Comparison of ENCODE assay signal across 19 cellular contexts in genomic region chr7:42127232-42127622, GRCh38.
DNase-seq lines count a peak whose midpoint lies in the region; ATAC-seq and TF ChIP-seq lines count a peak whose summit lies in the region.
"Had no signal": no experiment of that assay in that cellular context is flagged by ENCODE, and none has a peak within 500 bp of the region (broad histone marks: within the 10 kb centered on the region; RNA-seq: fewer than 3 reads in every experiment).

No MANE protein-coding gene starts in this region.

- H3K4me3 Mint-ChIP-seq in GM23338 (no peak overlapping the region), immature natural killer cell (peak overlapping the region; percentile 0 to 65 (median 52))
- H3K4me3 Mint-ChIP-seq: CD4-positive, alpha-beta memory T cell; IgD-negative memory B cell had no signal

- H2AK5ac ChIP-seq in neuronal stem cell (ENCODE audit: low read depth, low read length): no peak overlapping the region

- no peaks in the 10 kb centered on the region for H3K27me3 ChIP-seq in GM23338 (ENCODE audit: insufficient read depth)
- H3K27me3 ChIP-seq in neuronal stem cell (ENCODE audit: control insufficient read depth in 3 of 3, insufficient read depth in 3 of 3, low read depth in 1 of 3, low read length in 3 of 3): no peaks in the 10 kb centered on the region
- H3K27me3 ChIP-seq: BLaER1 had no signal

- H3K27me3 Mint-ChIP-seq in GM23338 (ENCODE audit: insufficient read depth, low read depth, poor library complexity): no peaks in the 10 kb centered on the region
- H3K27me3 Mint-ChIP-seq in immature natural killer cell (ENCODE audit: low read depth in 3 of 3): peaks cover 0 to 7% (median 3%) of the 10 kb centered on the region in 3 donors
- H3K27me3 Mint-ChIP-seq: IgD-negative memory B cell had no signal

- H3K36me3 Mint-ChIP-seq in GM23338 (ENCODE audit: low read depth) (peaks cover 6% of the 10 kb centered on the region; the same call in 2 of the 3 replicates), immature natural killer cell (peaks cover 0 to 6% (median 3%) of the 10 kb centered on the region in 3 donors)
- H3K36me3 Mint-ChIP-seq: CD4-positive, alpha-beta memory T cell; IgD-negative memory B cell had no signal

- peaks cover 0 to 24% of the 10 kb centered on the region in 2 donors for H3K9me3 ChIP-seq in neuronal stem cell (replicated peaks in 1 of 2; ENCODE audit: control insufficient read depth in 2 of 2, insufficient read depth in 1 of 2, low read depth in 1 of 2, low read length in 2 of 2)

- H3K14ac ChIP-seq in neuronal stem cell (ENCODE audit: low read length): no peak overlapping the region

- H3K23ac ChIP-seq in neuronal stem cell (ENCODE audit: low read depth, low read length, poor library complexity): no peak overlapping the region

- H3K9me2 ChIP-seq in GM23338 (ENCODE audit: insufficient read depth): no peaks in the 10 kb centered on the region

- H2BK120ac ChIP-seq in neuronal stem cell (ENCODE audit: low read depth, low read length): no peak overlapping the region

- H2BK12ac ChIP-seq in neuronal stem cell (ENCODE audit: low read length): no peak overlapping the region

- H3K9ac ChIP-seq in neuronal stem cell (ENCODE audit: low read depth, low read length, poor library complexity): no peak overlapping the region
- H3K9ac ChIP-seq: BLaER1 had no signal

- no peak for DNase-seq in GM23338 (ENCODE audit: low spot score)
- DNase-seq in NB4 (ENCODE audit: low read depth): peak; percentile 63
- no peak for DNase-seq in immature natural killer cell
- no peak for DNase-seq in neuronal stem cell (ENCODE audit: low spot score)
- no peak for DNase-seq in activated naive CD4-positive, alpha-beta T cell (lab: John Stamatoyannopoulos, UW)
- DNase-seq in stimulated activated CD4-positive, alpha-beta T cell treated with anti-CD3 and anti-CD28 coated beads, Interleukin-15, amount 100 ng/mL, for 24 hours: no peak
- DNase-seq: Calu3; CD4-positive, alpha-beta memory T cell; GOT3; MM.1S; NCI-H187; NCI-H2107; NCI-H2227 treated with DMSO at 0.1 percent for 48 hours; NCI-H510A treated with DMSO at 0.1 percent for 48 hours had no signal

- H3K4me2 ChIP-seq in GM23338: no peak overlapping the region
- H3K4me2 ChIP-seq in neuronal stem cell (ENCODE audit: insufficient read depth, low read length, poor library complexity, severe bottlenecking): no peak overlapping the region
- H3K4me2 ChIP-seq: A549, BLaER1 had no signal

- no peak overlapping the region for H3K4ac ChIP-seq in neuronal stem cell (ENCODE audit: low read length)

- H3K27ac Mint-ChIP-seq in GM23338: peak overlapping the region; percentile 25; the same call in 1 of the 2 replicates
- H3K27ac Mint-ChIP-seq in immature natural killer cell: peak overlapping the region; percentile 67 to 89 (median 80)
- H3K27ac Mint-ChIP-seq: IgD-negative memory B cell had no signal

- H2BK5ac ChIP-seq in neuronal stem cell (ENCODE audit: low read length): no peak overlapping the region

- no peak overlapping the region for H3K18ac ChIP-seq in neuronal stem cell (ENCODE audit: low read length)

- no peak for ATAC-seq in GM23338
- ATAC-seq in GM21360 (IDR thresholded peaks at IDR 0.05; ENCODE audit: unreplicated experiment): no peak
- ATAC-seq: A549, Panc1 had no signal

- H2AFZ ChIP-seq in GM23338 (no peak overlapping the region), neuronal stem cell (ENCODE audit: low read length) (no peak overlapping the region)

- H3K9me3 Mint-ChIP-seq in GM23338: no peaks in the 10 kb centered on the region; the same call in 2 of the 3 replicates
- no peaks in the 10 kb centered on the region for H3K9me3 Mint-ChIP-seq in immature natural killer cell
- H3K9me3 Mint-ChIP-seq: CD4-positive, alpha-beta memory T cell had no signal

- H3F3A ChIP-seq in GM23338 (replicated peaks; ENCODE audit: low read depth): no peaks in the 10 kb centered on the region

- H3K27ac ChIP-seq in GM23338 (ENCODE audit: low read depth) (no peak overlapping the region), neuronal stem cell (replicated peaks; ENCODE audit: low read length) (peak overlapping the region; percentile 20)
- H3K27ac ChIP-seq: A549, BLaER1 had no signal

- no peak overlapping the region for H4K91ac ChIP-seq in neuronal stem cell (ENCODE audit: low read depth, low read length, poor library complexity)

- H3K4me3 ChIP-seq in GM23338 (no peak overlapping the region), NB4 (ENCODE audit: low read depth, low read length) (no peak overlapping the region), neuronal stem cell (ENCODE audit: low read length in 2 of 2) (no peak overlapping the region)
- H3K4me3 ChIP-seq: A549, BLaER1 had no signal

- no peaks in the 10 kb centered on the region for H4K20me1 ChIP-seq in GM23338 (replicated peaks; ENCODE audit: insufficient read depth)
- H4K20me1 ChIP-seq: BLaER1 had no signal

- H3K79me1 ChIP-seq in neuronal stem cell (ENCODE audit: low read depth, low read length): peaks cover 5% of the 10 kb centered on the region

- H4K8ac ChIP-seq in neuronal stem cell (ENCODE audit: low read depth, low read length): no peak overlapping the region

- H3K4me1 ChIP-seq in GM23338 (ENCODE audit: insufficient read depth) (no peaks in the 10 kb centered on the region), neuronal stem cell (ENCODE audit: control insufficient read depth in 2 of 2, insufficient read depth in 1 of 2, low read depth in 1 of 2, low read length in 2 of 2) (peaks cover 9 to 22% of the 10 kb centered on the region in 2 donors)
- H3K4me1 ChIP-seq: A549 had no signal

- H2BK15ac ChIP-seq in neuronal stem cell (ENCODE audit: low read length): no peak overlapping the region

- TF ChIP-seq POLR2A in NB4 (IDR thresholded peaks at IDR 0.05; ENCODE audit: extremely low read depth, insufficient read length): no peak

- H3K36me3 ChIP-seq in GM23338 (ENCODE audit: insufficient read depth): no peaks in the 10 kb centered on the region
- peaks cover 0 to 52% of the 10 kb centered on the region in 2 donors for H3K36me3 ChIP-seq in neuronal stem cell (replicated peaks in 1 of 2; ENCODE audit: control insufficient read depth in 2 of 2, insufficient read depth in 2 of 2, low read length in 2 of 2)

- TF ChIP-seq CTCF in GM23338 (conservative IDR thresholded peaks at IDR 0.05; ENCODE audit: low read depth in 2 of 2) (no peak), NB4 (IDR thresholded peaks at IDR 0.05; ENCODE audit: low read depth, low read length) (no peak)

- H3K4me1 Mint-ChIP-seq in GM23338 (peaks cover 4% of the 10 kb centered on the region; the same call in 2 of the 3 replicates), immature natural killer cell (peaks cover 21 to 39% of the 10 kb centered on the region in 2 donors)
- H3K4me1 Mint-ChIP-seq: CD4-positive, alpha-beta memory T cell; IgD-negative memory B cell had no signal

- peaks cover 7% of the 10 kb centered on the region for H3K79me2 ChIP-seq in GM23338 (replicated peaks; ENCODE audit: insufficient read depth)

TF ChIP-seq in GM23338, 12 proteins besides CTCF, POLR2A, EP300 and RAD21 (continues in another document):
- TF ChIP-seq ZNF331 (CRISPR knock-in tag; IDR thresholded peaks at IDR 0.05; ENCODE audit: low read depth) (no peak), REST (IDR thresholded peaks at IDR 0.05; ENCODE audit: unreplicated experiment) (no peak), STAT1 (IDR thresholded peaks at IDR 0.05; ENCODE audit: unreplicated experiment) (no peak), EZH2 (IDR thresholded peaks at IDR 0.05; ENCODE audit: low read depth, unreplicated experiment) (no peak)
